Comparison of ENCODE assay signal across 18 cellular contexts in genomic region chr5:87347272-87347671, GRCh38.
DNase-seq lines count a peak whose midpoint lies in the region; ATAC-seq and TF ChIP-seq lines count a peak whose summit lies in the region.
"Had no signal": no experiment of that assay in that cellular context is flagged by ENCODE, and none has a peak within 500 bp of the region (broad histone marks: within the 10 kb centered on the region; RNA-seq: fewer than 3 reads in every experiment).

No MANE protein-coding gene starts in this region.

- intact Hi-C loops in transverse colon (cut with DNase I; ENCODE audit: low total_unique reads) (no loop called here), left lung (cut with DNase I) (no loop called here)

- TF ChIP-seq EP300 in transverse colon (IDR thresholded peaks at IDR 0.05; ENCODE audit: low read depth), result no peak

- H3K4me3 ChIP-seq in AG10803 (ENCODE audit: low read length) (no peak overlapping the region), KMS-11 (IDR thresholded peaks at IDR 0.05; ENCODE audit: insufficient read depth, low read depth, low read length) (no peak overlapping the region), choroid plexus epithelial cell (ENCODE audit: low read depth, low read length) (no peak overlapping the region), transverse colon (no peak overlapping the region), left lung (no peak overlapping the region)

- DNase-seq in AG10803 (ENCODE audit: low read depth), result peak; percentile 62
- DNase-seq in choroid plexus epithelial cell (ENCODE audit: low read depth), result peak; percentile 6
- DNase-seq in transverse colon, result no peak
- no peak for DNase-seq in NCI-H1105 (lab: John Stamatoyannopoulos, UW)
- no peak for DNase-seq in left lung
- DNase-seq: CD4-positive, CD25-positive, alpha-beta regulatory T cell; DND-41; endodermal cell; hypothalamus; midbrain; NCI-H187 treated with DMSO at 0.1 percent for 48 hours; NCI-H446; Right ventricle myocardium superior; stimulated activated naive CD8-positive, alpha-beta T cell treated with anti-CD3 and anti-CD28 coated beads, Interleukin-15, Interleukin-2, amounts not matched to agents 100 U/mL and 50 U/mL, for 24 hours; T-helper 2 cell had no signal

- H3K9me3 ChIP-seq in transverse colon (no peaks in the 10 kb centered on the region), left lung (no peaks in the 10 kb centered on the region)

- ATAC-seq in GM19043 (IDR thresholded peaks at IDR 0.05; ENCODE audit: low read depth, unreplicated experiment) (peak; percentile 48), left lung (no peak), HG03135 (IDR thresholded peaks at IDR 0.05; ENCODE audit: unreplicated experiment) (no peak)
- ATAC-seq: stimulated activated naive CD8-positive, alpha-beta T cell treated with anti-CD3 and anti-CD28 coated beads, Interleukin-15, Interleukin-2, amounts not matched to agents 100 U/mL and 50 U/mL, for 24 hours had no signal

- H3K4me2 ChIP-seq in KMS-11, result peak overlapping the region; percentile 33

- H3K4me1 ChIP-seq in KMS-11 (ENCODE audit: low read depth, poor library complexity, severe bottlenecking) (peaks cover 24% of the 10 kb centered on the region), transverse colon (no peaks in the 10 kb centered on the region), left lung (peaks cover 0 to 5% of the 10 kb centered on the region in 2 donors)

- H4K20me1 ChIP-seq in KMS-11 (ENCODE audit: insufficient read depth), result no peaks in the 10 kb centered on the region

- in situ Hi-C loops in transverse colon (cut with MboI; ENCODE audit: low pct_ligation_motif_present in 1 of 4, low pct_unique_long_range_greater_than_20kb in 1 of 4, low sequenced_read_pairs in 3 of 4), result no loop called here

- H3K27ac ChIP-seq in KMS-11 (peak overlapping the region; percentile 13; the same call in 1 of the 2 replicates), transverse colon (no peak overlapping the region), left lung (no peak overlapping the region)

- H2AFZ ChIP-seq in KMS-11 (ENCODE audit: low read depth), result no peak overlapping the region

- WGBS in transverse colon (ENCODE audit: low coverage in 1 of 2), 2 donors, result 67 to 70% methylated on average over 1 of the region's 1 CpG

- H3K9ac ChIP-seq in KMS-11, result no peak overlapping the region

- TF ChIP-seq CTCF in AG10803 (conservative IDR thresholded peaks at IDR 0.05; ENCODE audit: low read length), result no peak
- no peak for TF ChIP-seq CTCF in KMS-11 (conservative IDR thresholded peaks at IDR 0.05; ENCODE audit: low read depth, low read length)
- TF ChIP-seq CTCF in choroid plexus epithelial cell (conservative IDR thresholded peaks at IDR 0.05; ENCODE audit: low read depth, low read length), result no peak
- no peak for TF ChIP-seq CTCF in transverse colon (IDR thresholded peaks at IDR 0.05)
- TF ChIP-seq CTCF in left lung (IDR thresholded peaks at IDR 0.05), result no peak

- no peaks in the 10 kb centered on the region for H3K27me3 ChIP-seq in KMS-11 (ENCODE audit: insufficient read depth, low read depth)
- H3K27me3 ChIP-seq in transverse colon, result no peaks in the 10 kb centered on the region
- no peaks in the 10 kb centered on the region for H3K27me3 ChIP-seq in left lung

- H3K36me3 ChIP-seq in KMS-11 (ENCODE audit: insufficient read depth) (no peaks in the 10 kb centered on the region), transverse colon (peaks cover 0 to 14% (median 0%) of the 10 kb centered on the region in 4 donors), left lung (peaks cover 0 to 27% of the 10 kb centered on the region in 2 donors)

- no peak for TF ChIP-seq POLR2A in transverse colon (IDR thresholded peaks at IDR 0.05)

- no peaks in the 10 kb centered on the region for H3K79me2 ChIP-seq in KMS-11 (ENCODE audit: insufficient read depth, low read depth)

Comparison
In these comparisons a context has a peak if more than half of its experiments do, and no peak if none do; other contexts are left out.
1. DNase-seq: peak in AG10803 (single experiment) and choroid plexus epithelial cell (single experiment); none in transverse colon (single experiment), NCI-H1105 (single experiment) and left lung (0 of 2).